1 cellular context compared by ENCODE assay signal in the genomic region with DNA sequence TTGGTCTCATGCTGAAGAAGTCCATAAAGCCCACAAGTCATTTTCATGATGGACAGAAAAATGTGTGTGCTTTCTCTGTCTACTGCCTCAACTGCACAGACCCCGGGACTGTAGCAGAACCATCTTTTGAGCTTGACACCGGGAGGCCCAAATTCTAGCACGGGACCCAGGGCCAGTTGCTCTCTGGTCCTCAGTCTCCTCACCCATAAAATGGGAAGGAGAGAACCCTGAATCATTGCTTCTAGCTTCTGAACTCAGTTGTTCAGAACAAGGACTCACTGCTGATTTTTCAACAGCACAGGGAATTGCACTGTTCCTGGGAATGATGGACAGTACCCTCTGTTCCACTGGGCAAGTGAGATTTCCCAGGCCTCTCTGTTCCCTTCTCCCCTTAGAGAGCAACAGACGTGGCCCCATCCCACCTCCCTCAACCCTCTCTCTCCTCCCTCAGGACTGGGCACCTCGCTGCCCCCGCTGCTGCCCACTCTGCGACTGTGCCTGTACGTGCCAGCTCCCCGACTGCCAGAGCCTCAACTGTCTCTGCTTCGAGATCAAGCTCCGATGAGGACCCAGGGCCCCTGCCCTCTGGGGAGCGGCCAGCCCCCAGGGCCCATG.
TF ChIP-seq lines count a peak whose summit lies in the region.

No MANE protein-coding gene starts in this region.

TF ChIP-seq in IMR-90, 13 proteins besides CTCF, POLR2A, EP300 and RAD21:
- TF ChIP-seq, protein P1, sequence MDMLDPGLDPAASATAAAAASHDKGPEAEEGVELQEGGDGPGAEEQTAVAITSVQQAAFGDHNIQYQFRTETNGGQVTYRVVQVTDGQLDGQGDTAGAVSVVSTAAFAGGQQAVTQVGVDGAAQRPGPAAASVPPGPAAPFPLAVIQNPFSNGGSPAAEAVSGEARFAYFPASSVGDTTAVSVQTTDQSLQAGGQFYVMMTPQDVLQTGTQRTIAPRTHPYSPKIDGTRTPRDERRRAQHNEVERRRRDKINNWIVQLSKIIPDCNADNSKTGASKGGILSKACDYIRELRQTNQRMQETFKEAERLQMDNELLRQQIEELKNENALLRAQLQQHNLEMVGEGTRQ (IDR thresholded peaks at IDR 0.05; ENCODE audit: low read depth, low read length) = no peak
- TF ChIP-seq SMC3 (IDR thresholded peaks at IDR 0.05; ENCODE audit: low read depth, low read length) (no peak), FOS (IDR thresholded peaks at IDR 0.05; ENCODE audit: low read depth, low read length) (no peak), RCOR1 (IDR thresholded peaks at IDR 0.05; ENCODE audit: insufficient replicate concordance, low read length) (no peak), NFE2L2 (IDR thresholded peaks at IDR 0.05; ENCODE audit: low read depth, low read length) (no peak), MAFK (IDR thresholded peaks at IDR 0.05; ENCODE audit: low read depth, low read length) (no peak), CEBPB (IDR thresholded peaks at IDR 0.05; ENCODE audit: low read depth, low read length) (no peak), CHD1 (IDR thresholded peaks at IDR 0.05; ENCODE audit: low read depth, low read length) (no peak), MAZ (IDR thresholded peaks at IDR 0.05; ENCODE audit: borderline replicate concordance, low read depth, low read length) (no peak), BHLHE40 (IDR thresholded peaks at IDR 0.05; ENCODE audit: low read depth, low read length) (no peak), MXI1 (IDR thresholded peaks at IDR 0.05; ENCODE audit: borderline replicate concordance, low read depth, low read length) (no peak), RFX5 (IDR thresholded peaks at IDR 0.05; ENCODE audit: low read depth, low read length) (no peak)
- TF ChIP-seq, protein P2, sequence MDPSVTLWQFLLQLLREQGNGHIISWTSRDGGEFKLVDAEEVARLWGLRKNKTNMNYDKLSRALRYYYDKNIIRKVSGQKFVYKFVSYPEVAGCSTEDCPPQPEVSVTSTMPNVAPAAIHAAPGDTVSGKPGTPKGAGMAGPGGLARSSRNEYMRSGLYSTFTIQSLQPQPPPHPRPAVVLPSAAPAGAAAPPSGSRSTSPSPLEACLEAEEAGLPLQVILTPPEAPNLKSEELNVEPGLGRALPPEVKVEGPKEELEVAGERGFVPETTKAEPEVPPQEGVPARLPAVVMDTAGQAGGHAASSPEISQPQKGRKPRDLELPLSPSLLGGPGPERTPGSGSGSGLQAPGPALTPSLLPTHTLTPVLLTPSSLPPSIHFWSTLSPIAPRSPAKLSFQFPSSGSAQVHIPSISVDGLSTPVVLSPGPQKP (IDR thresholded peaks at IDR 0.05; ENCODE audit: borderline replicate concordance, low read depth, low read length) = no peak
